Comparison of ENCODE assay signal across 11 cellular contexts in the genomic region with DNA sequence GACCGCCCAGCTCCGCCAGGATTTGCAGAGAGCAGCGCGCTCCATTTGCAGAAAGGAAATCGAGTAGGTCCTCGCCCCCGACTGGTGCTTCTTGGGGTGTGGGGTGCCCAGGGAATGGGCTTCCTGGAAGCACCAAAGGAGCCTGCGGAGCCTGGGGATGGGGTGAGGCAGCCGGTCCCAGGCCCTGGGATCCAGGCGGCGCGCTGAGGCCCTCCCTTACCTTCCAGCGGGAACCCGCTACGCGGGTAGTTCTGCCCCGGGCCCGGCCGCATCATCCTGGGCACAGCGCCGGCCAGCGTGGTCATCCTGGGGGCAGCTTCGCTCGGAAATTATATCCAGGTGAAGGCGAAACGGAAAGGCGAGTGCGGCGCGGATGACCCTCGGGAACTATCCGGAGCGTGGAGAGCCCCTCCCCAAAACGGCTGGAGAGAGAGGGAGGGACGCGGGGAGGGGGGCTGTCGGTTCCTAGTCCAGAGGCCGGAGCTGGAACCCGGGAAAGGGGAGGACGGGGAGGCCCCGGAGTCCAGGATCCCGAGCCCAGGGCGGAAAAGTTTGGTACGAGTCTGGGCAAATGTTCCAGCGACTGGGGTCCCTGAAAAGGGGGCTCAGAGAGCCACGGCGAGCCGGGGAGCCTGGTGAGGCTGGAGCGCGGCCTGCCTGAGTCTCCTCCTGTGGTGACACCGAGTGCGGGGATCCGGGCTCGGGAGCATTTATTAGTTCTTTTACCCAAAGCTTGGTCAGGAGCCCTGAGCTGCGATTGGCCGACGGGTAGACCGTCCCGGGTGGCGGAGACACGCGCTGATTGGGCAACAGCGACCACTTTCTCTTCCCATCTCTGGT.
DNase-seq lines count a peak whose midpoint lies in the region; ATAC-seq and TF ChIP-seq lines count a peak whose summit lies in the region.
"Had no signal": no experiment of that assay in that cellular context is flagged by ENCODE, and none has a peak within 500 bp of the region (broad histone marks: within the 10 kb centered on the region; RNA-seq: fewer than 3 reads in every experiment).

TSS of gene PAX3 (minus strand) at position 688 of the 840 bp plus-strand sequence. CDS start at position 305, 383 bp downstream.

- POLR2A ChIA-PET in HEK293T (lab: Yijun Ruan, JAX), result interaction anchor here (0.6 to 3.1 kb wide), 17 partner anchors 8 to 268 kb away, joined by 3 to 15 read pairs (median 3); a partner anchor contains a TSS

- H3K9ac ChIP-seq in mucosa of rectum (ENCODE audit: low read depth in 1 of 2, low read length in 2 of 2), result no peak within 1 kb of the TSS

- peaks cover 0 to 7% of the 10 kb centered on the region in 2 donors for H3K4me1 ChIP-seq in mucosa of rectum (ENCODE audit: control insufficient read depth in 2 of 2, insufficient read depth in 2 of 2, low read length in 2 of 2)

- H3K27me3 ChIP-seq in mucosa of rectum (ENCODE audit: control insufficient read depth in 2 of 2, insufficient read depth in 2 of 2, low read length in 2 of 2), result peaks cover 81 to 95% of the 10 kb centered on the region in 2 donors

- no peak for ATAC-seq in GM18520 (IDR thresholded peaks at IDR 0.05; ENCODE audit: unreplicated experiment)
- ATAC-seq: sciatic nerve had no signal

- peak in 9 of 14 donors; percentile 20 to 77 (median 56) for DNase-seq in C1 segment of cervical spinal cord (lab: John Stamatoyannopoulos, UW)
- peak; percentile 86 for DNase-seq in HEK293T (ENCODE audit: extremely low spot score)
- DNase-seq in coronary artery (ENCODE audit: low spot score), result no peak
- no peak for DNase-seq in NCI-H128 (lab: John Stamatoyannopoulos, UW; ENCODE audit: unreplicated experiment)
- DNase-seq in stimulated activated CD8-positive, alpha-beta memory T cell treated with anti-CD3 and anti-CD28 coated beads, Interleukin-4, amount 100 ng/mL, for 48 hours, result no peak
- no peak for DNase-seq in NCI-H187 treated with DMSO at 0.1 percent for 48 hours (lab: John Stamatoyannopoulos, UW)
- DNase-seq: HCEC 1CT, NCI-H1105 had no signal

- TF ChIP-seq CTCF in coronary artery (IDR thresholded peaks at IDR 0.05), result no peak

- H3K9me3 ChIP-seq in mucosa of rectum (ENCODE audit: control insufficient read depth in 2 of 2, low read length in 2 of 2), result no peaks in the 10 kb centered on the region

- H3K27ac ChIP-seq in coronary artery (no peak within 1 kb of the TSS), mucosa of rectum (ENCODE audit: low read depth in 2 of 2, low read length in 2 of 2) (no peak within 1 kb of the TSS)

- H3K36me3 ChIP-seq in mucosa of rectum (ENCODE audit: control insufficient read depth in 2 of 2, insufficient read depth in 2 of 2, low read length in 2 of 2), result no peaks in the 10 kb centered on the region

- CTCF ChIA-PET in HEK293T (lab: Yijun Ruan, JAX), result no interaction called here

- H3K4me3 ChIP-seq in coronary artery (peak within 1 kb of the TSS; percentile 60), mucosa of rectum (ENCODE audit: low read length in 2 of 2) (peak within 1 kb of the TSS; percentile 7 to 11)

TF ChIP-seq in HEK293T, 16 proteins besides CTCF, POLR2A, EP300 and RAD21:
- no peak for TF ChIP-seq ARNT (IDR thresholded peaks at IDR 0.05)
- TF ChIP-seq CTBP1 (IDR thresholded peaks at IDR 0.05; ENCODE audit: borderline replicate concordance), result no peak
- no peak for TF ChIP-seq FOXM1 (IDR thresholded peaks at IDR 0.05; ENCODE audit: borderline replicate concordance)
- TF ChIP-seq SUZ12 (IDR thresholded peaks at IDR 0.05), result no peak
- TF ChIP-seq TARDBP (IDR thresholded peaks at IDR 0.05), result no peak
- TF ChIP-seq BHLHE40 (IDR thresholded peaks at IDR 0.05; ENCODE audit: borderline replicate concordance), result no peak
- no peak for TF ChIP-seq L3MBTL2 (conservative IDR thresholded peaks at IDR 0.05)
- no peak for TF ChIP-seq PKNOX1 (IDR thresholded peaks at IDR 0.05)
- no peak for TF ChIP-seq ZNF384 (IDR thresholded peaks at IDR 0.05)
- TF ChIP-seq HDGF (IDR thresholded peaks at IDR 0.05; ENCODE audit: borderline replicate concordance), result no peak
- TF ChIP-seq SP1 (IDR thresholded peaks at IDR 0.05), result no peak
- TF ChIP-seq FOXK2 (IDR thresholded peaks at IDR 0.05), result no peak
- TF ChIP-seq NFRKB (IDR thresholded peaks at IDR 0.05), result no peak
- TF ChIP-seq ELF4 (IDR thresholded peaks at IDR 0.05), result no peak
- no peak for TF ChIP-seq FOXA1 (IDR thresholded peaks at IDR 0.05)
- TF ChIP-seq LEF1 (IDR thresholded peaks at IDR 0.05; ENCODE audit: borderline replicate concordance), result no peak

Comparison
In these comparisons a context has a peak if more than half of its experiments do, and no peak if none do; other contexts are left out.
1. DNase-seq: peak in C1 segment of cervical spinal cord (9 of 14) and HEK293T (single experiment); none in coronary artery (single experiment), NCI-H128 (single experiment), stimulated activated CD8-positive, alpha-beta memory T cell treated with anti-CD3 and anti-CD28 coated beads, Interleukin-4, amount 100 ng/mL, for 48 hours (single experiment) and NCI-H187 treated with DMSO at 0.1 percent for 48 hours (single experiment).